Comparison of ENCODE assay signal across 3 cellular contexts in genomic region chr1:16250547-16251251, GRCh38.
TF ChIP-seq lines count a peak whose summit lies in the region.

No MANE protein-coding gene starts in this region.

TF ChIP-seq in IMR-90, 13 proteins besides CTCF, POLR2A, EP300 and RAD21:
- TF ChIP-seq MXI1 (IDR thresholded peaks at IDR 0.05; ENCODE audit: borderline replicate concordance, low read depth, low read length): no peak
- no peak for TF ChIP-seq NFE2L2 (IDR thresholded peaks at IDR 0.05; ENCODE audit: low read depth, low read length)
- TF ChIP-seq MAZ (IDR thresholded peaks at IDR 0.05; ENCODE audit: borderline replicate concordance, low read depth, low read length): no peak
- no peak for TF ChIP-seq MAFK (IDR thresholded peaks at IDR 0.05; ENCODE audit: low read depth, low read length)
- no peak for TF ChIP-seq RFX5 (IDR thresholded peaks at IDR 0.05; ENCODE audit: low read depth, low read length)
- TF ChIP-seq, protein P1, sequence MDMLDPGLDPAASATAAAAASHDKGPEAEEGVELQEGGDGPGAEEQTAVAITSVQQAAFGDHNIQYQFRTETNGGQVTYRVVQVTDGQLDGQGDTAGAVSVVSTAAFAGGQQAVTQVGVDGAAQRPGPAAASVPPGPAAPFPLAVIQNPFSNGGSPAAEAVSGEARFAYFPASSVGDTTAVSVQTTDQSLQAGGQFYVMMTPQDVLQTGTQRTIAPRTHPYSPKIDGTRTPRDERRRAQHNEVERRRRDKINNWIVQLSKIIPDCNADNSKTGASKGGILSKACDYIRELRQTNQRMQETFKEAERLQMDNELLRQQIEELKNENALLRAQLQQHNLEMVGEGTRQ (IDR thresholded peaks at IDR 0.05; ENCODE audit: low read depth, low read length): no peak
- TF ChIP-seq SMC3 (IDR thresholded peaks at IDR 0.05; ENCODE audit: low read depth, low read length): no peak

TF ChIP-seq in K562, 482 proteins besides CTCF, POLR2A, EP300 and RAD21:
- TF ChIP-seq, protein P2, sequence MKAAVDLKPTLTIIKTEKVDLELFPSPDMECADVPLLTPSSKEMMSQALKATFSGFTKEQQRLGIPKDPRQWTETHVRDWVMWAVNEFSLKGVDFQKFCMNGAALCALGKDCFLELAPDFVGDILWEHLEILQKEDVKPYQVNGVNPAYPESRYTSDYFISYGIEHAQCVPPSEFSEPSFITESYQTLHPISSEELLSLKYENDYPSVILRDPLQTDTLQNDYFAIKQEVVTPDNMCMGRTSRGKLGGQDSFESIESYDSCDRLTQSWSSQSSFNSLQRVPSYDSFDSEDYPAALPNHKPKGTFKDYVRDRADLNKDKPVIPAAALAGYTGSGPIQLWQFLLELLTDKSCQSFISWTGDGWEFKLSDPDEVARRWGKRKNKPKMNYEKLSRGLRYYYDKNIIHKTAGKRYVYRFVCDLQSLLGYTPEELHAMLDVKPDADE (conservative IDR thresholded peaks at IDR 0.05; ENCODE audit: control insufficient read depth, low read depth, low read length): no peak
- TF ChIP-seq MYNN (IDR thresholded peaks at IDR 0.05) (0 out of 2 replicates have a peak, but pooled peaks have one; percentile 35), MYNN (CRISPR knock-in tag; IDR thresholded peaks at IDR 0.05) (no peak)
TF ChIP-seq in K562: peak in this region for 1.

TF ChIP-seq in GM12891, 5 proteins besides CTCF, POLR2A, EP300 and RAD21:
- TF ChIP-seq PAX5 (IDR thresholded peaks at IDR 0.05; ENCODE audit: insufficient read depth, low read length, severe bottlenecking): no peak
- TF ChIP-seq POU2F2 (IDR thresholded peaks at IDR 0.05; ENCODE audit: low read depth, low read length): no peak
- no peak for TF ChIP-seq POLR2AphosphoS5 (IDR thresholded peaks at IDR 0.05; ENCODE audit: low read depth, low read length)
- no peak for TF ChIP-seq TAF1 (IDR thresholded peaks at IDR 0.05; ENCODE audit: low read depth, low read length)
- no peak for TF ChIP-seq SPI1 (IDR thresholded peaks at IDR 0.05; ENCODE audit: low read depth, low read length)
